ENCODE assay signal across 19 cellular contexts in the genomic region with DNA sequence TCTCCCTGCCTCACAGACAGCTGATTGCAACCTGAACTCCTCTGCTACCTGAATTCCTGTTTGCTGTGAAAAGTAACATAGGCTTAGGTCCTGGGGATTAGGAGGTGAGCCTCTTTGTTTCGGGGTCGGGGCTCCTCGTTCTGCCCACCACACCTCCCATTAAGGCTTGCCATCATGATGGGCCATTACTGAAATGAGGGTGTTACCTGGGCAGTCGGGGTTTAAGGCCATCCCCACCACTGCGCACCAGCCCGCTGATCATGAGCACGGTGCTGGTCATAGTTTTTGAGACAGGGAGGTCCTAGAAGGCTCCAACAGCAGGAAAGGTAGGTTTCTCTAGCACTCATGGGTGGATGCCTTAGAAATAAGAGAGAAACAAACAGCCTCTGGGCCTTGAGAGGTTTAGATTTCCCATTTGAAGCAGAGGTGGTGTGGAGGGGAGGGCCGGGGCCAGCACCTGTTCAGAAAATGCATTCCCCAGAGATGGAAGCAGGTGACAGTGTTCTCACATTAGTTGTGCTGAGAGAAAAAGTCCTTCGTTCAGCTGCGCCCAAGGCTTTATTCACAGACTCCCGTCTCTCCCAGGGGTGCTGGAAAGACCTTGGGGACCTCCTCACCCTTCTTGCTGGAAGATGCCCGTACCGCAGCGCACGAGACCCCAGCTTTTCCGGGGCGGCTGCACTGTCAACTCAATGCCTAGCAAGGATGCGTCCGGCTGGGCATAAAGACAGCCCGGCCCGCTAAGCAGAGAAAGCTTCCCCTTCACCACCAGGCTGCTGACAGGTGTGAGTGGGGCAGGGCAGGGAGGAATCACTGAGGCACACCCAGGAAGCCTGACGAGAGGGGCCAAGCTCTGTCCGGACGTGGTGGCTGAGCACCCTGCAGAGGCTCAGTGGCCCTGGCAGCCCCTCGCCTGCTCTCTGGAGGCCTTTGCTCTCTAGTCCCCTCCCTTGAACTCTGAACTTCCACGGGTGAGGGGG.
DNase-seq lines count a peak whose midpoint lies in the region; ATAC-seq, FAIRE-seq and TF ChIP-seq lines count a peak whose summit lies in the region.
"Had no signal": no experiment of that assay in that cellular context is flagged by ENCODE, and none has a peak within 500 bp of the region (broad histone marks: within the 10 kb centered on the region; RNA-seq: fewer than 3 reads in every experiment).

No MANE protein-coding gene starts in this region.

- peaks cover 2% of the 10 kb centered on the region; the same call in 1 of the 2 replicates for H3K4me1 Mint-ChIP-seq in WTC11
- H3K4me1 Mint-ChIP-seq: CD8-positive, alpha-beta memory T cell; GM23338; nephron progenitor cell had no signal

- POLR2A ChIA-PET in GM12878 (lab: Charles Lee) (no interaction called here), WTC11 (lab: Charles Lee) (no interaction called here)

- SMC1A ChIA-PET in GM12878 (lab: Charles Lee; ENCODE audit: uncharacterized antibody, unreplicated experiment), result interaction anchor here (0.8 kb wide), 1 partner anchor 585 kb away, joined by 4 read pairs; no protein-coding TSS in a partner anchor

- RAD21 ChIA-PET in GM12878 (lab: Charles Lee; ENCODE audit: unreplicated experiment), result no interaction called here

- no peak overlapping the region for H3K4me3 Mint-ChIP-seq in WTC11
- H3K4me3 Mint-ChIP-seq: activated CD4-positive, alpha-beta T cell treated with anti-CD3 and anti-CD28 coated beads, Interleukin-2, amount 10 ng/mL, durations not matched to agents 24 days and 14 days; CD8-positive, alpha-beta memory T cell; GM23338; nephron progenitor cell had no signal

- 27% methylated on average over 24 of the region's 26 CpGs for WGBS in GM12878 (ENCODE audit: insufficient coverage, insufficient replicate concordance, low lambda C conversion rate, missing lambda C conversion rate)
- WGBS in pancreas, 2 donors, result 41 to 46% methylated on average over 26 of the region's 26 CpGs
- WGBS in thyroid gland, 2 donors, result 87% methylated on average over 24 to 26 of the region's 26 CpGs

- H3K4me2 ChIP-seq in GM12878 (ENCODE audit: control insufficient read depth, insufficient read depth), result no peak overlapping the region
- H3K4me2 ChIP-seq: GM23338 had no signal

- no peak for TF ChIP-seq POLR2A in GM12878 (IDR thresholded peaks at IDR 0.05; ENCODE audit: low read depth, low read length)
- no peak for TF ChIP-seq POLR2A in thyroid gland (IDR thresholded peaks at IDR 0.05)

- H3K9ac ChIP-seq in GM12878 (ENCODE audit: control insufficient read depth, insufficient read depth, low read length), result no peak overlapping the region

- intact Hi-C loops in GM12878 (cut with micrococcal nuclease; ENCODE audit: unreplicated experiment), result no loop called here
- intact Hi-C loops in pancreas (cut with DNase I), result loop anchor here in 1 of 3 donors (10.0 kb wide), 1 partner anchor 526 kb away; no protein-coding TSS in a partner anchor
- intact Hi-C loops in thyroid gland (cut with DNase I), result no loop called here

- in situ Hi-C loops in GM12878 (cut with MboI), result no loop called here

- CTCF ChIA-PET in GM12878 (lab: Yijun Ruan, JAX) (interaction anchor here (0.8 to 1.8 kb wide), 3 partner anchors 27 to 1044 kb away, joined by 3 to 4 read pairs (median 3); no protein-coding TSS in a partner anchor), WTC11 (lab: Charles Lee) (no interaction called here)

- H3K27ac ChIP-seq in GM12878 (ENCODE audit: control insufficient read depth, insufficient read depth) (no peak overlapping the region), pancreas (peak overlapping the region; percentile 59 to 82 (median 76)), thyroid gland (no peak overlapping the region)
- H3K27ac ChIP-seq: testis had no signal

- no peaks in the 10 kb centered on the region for H3K27me3 ChIP-seq in GM12878 (replicated peaks in 1 of 2; ENCODE audit: control insufficient read depth in 2 of 2, insufficient read depth in 2 of 2, low read length in 1 of 2)
- H3K27me3 ChIP-seq in pancreas, result no peaks in the 10 kb centered on the region
- H3K27me3 ChIP-seq in thyroid gland, result no peaks in the 10 kb centered on the region
- H3K27me3 ChIP-seq: testis had no signal

- TF ChIP-seq RAD21 in GM12878 (IDR thresholded peaks at IDR 0.05; ENCODE audit: insufficient read depth, low read depth, low read length), result no peak

- no TSS peak for BruUV-seq in GM12878 (replicated peaks; lab: Mats Ljungman, UMichigan)

- no peak overlapping the region for H3K27ac Mint-ChIP-seq in WTC11
- H3K27ac Mint-ChIP-seq: activated CD4-positive, alpha-beta T cell treated with anti-CD3 and anti-CD28 coated beads, Interleukin-2, amount 10 ng/mL, durations not matched to agents 24 days and 14 days; CD8-positive, alpha-beta memory T cell; GM23338; nephron progenitor cell had no signal

- no peak for TF ChIP-seq CTCF in GM12878 (IDR thresholded peaks at IDR 0.05 in 2 of 3, conservative IDR thresholded peaks at IDR 0.05 in 1 of 3; ENCODE audit: control insufficient read depth in 2 of 3, extremely low read depth in 1 of 3, insufficient read depth in 1 of 3, low read depth in 3 of 3, low read length in 3 of 3)
- TF ChIP-seq CTCF in pancreas (IDR thresholded peaks at IDR 0.05), result no peak
- TF ChIP-seq CTCF in thyroid gland (IDR thresholded peaks at IDR 0.05), result no peak
- no peak for TF ChIP-seq CTCF in WTC11 (IDR thresholded peaks at IDR 0.05)

- peak; percentile 49 for DNase-seq in DMS153 treated with DMSO at 0.1 percent for 48 hours (lab: John Stamatoyannopoulos, UW; ENCODE audit: unreplicated experiment)
- DNase-seq in NCI-H2107 (lab: John Stamatoyannopoulos, UW), result peak; percentile 81
- DNase-seq in GM12878 (ENCODE audit: low read depth, low spot score), result no peak
- peak in 4 of 6 donors; percentile 67 to 82 (median 76) for DNase-seq in pancreas
- DNase-seq in NCI-H82 treated with DMSO at 0.1 percent for 48 hours (lab: John Stamatoyannopoulos, UW; ENCODE audit: unreplicated experiment), result no peak
- DNase-seq in thyroid gland, result no peak
- DNase-seq in WTC11 (ENCODE audit: low spot score), result no peak
- DNase-seq: activated CD4-positive, alpha-beta T cell treated with anti-CD3 and anti-CD28 coated beads, Interleukin-2, amount 10 ng/mL, durations not matched to agents 24 days and 14 days; activated effector memory CD4-positive, alpha-beta T cell treated with Interleukin-2 at 50 U/mL for 16 hours; foreskin fibroblast; NCI-H2227 treated with DMSO at 0.1 percent for 48 hours; nephron progenitor cell; stimulated activated CD4-positive, alpha-beta T cell treated with anti-CD3 and anti-CD28 coated beads, Interleukin-12 subunit alpha, Interleukin-12 subunit beta, amount 100 ng/mL, for 4 hours; testis had no signal

- H4K20me1 ChIP-seq in GM12878 (ENCODE audit: control insufficient read depth, insufficient read depth), result no peaks in the 10 kb centered on the region

- H3K9me3 ChIP-seq in GM12878 (replicated peaks; ENCODE audit: control insufficient read depth, insufficient read depth, low read length), result no peaks in the 10 kb centered on the region; the same call in 2 of the 3 replicates
- H3K9me3 ChIP-seq in pancreas, result no peaks in the 10 kb centered on the region
- no peaks in the 10 kb centered on the region for H3K9me3 ChIP-seq in thyroid gland
- H3K9me3 ChIP-seq: testis had no signal

- peak overlapping the region; percentile 3; the same call in 1 of the 2 replicates for H2AFZ ChIP-seq in GM12878 (ENCODE audit: control insufficient read depth, low read depth, low read length)
- H2AFZ ChIP-seq: GM23338 had no signal

- H3K36me3 ChIP-seq in GM12878 (ENCODE audit: control insufficient read depth in 2 of 2, insufficient read depth in 2 of 2, low read length in 1 of 2) (no peaks in the 10 kb centered on the region), pancreas (no peaks in the 10 kb centered on the region), thyroid gland (no peaks in the 10 kb centered on the region)

- no peak for FAIRE-seq in GM12878 (lab: Jason Lieb, UNC)
- FAIRE-seq in pancreas (lab: Jason Lieb, UNC), result no peak
- FAIRE-seq: bronchial epithelial cell, keratinocyte had no signal

- H3K4me1 ChIP-seq in GM12878 (ENCODE audit: control insufficient read depth, insufficient read depth, low read length), result no peaks in the 10 kb centered on the region; the same call in 1 of the 2 replicates
- peaks cover 16 to 29% (median 26%) of the 10 kb centered on the region in 3 donors for H3K4me1 ChIP-seq in pancreas
- H3K4me1 ChIP-seq in thyroid gland, result no peaks in the 10 kb centered on the region
- H3K4me1 ChIP-seq: testis had no signal

- no peak for ATAC-seq in GM12878
- peak; percentile 80 to 87 (median 82) for ATAC-seq in pancreas
- no peak for ATAC-seq in WTC11
- no peak for ATAC-seq in HG03045 (IDR thresholded peaks at IDR 0.05; ENCODE audit: unreplicated experiment)
- ATAC-seq: GM23338 had no signal

- no peaks in the 10 kb centered on the region for H3K36me3 Mint-ChIP-seq in WTC11
- H3K36me3 Mint-ChIP-seq: CD8-positive, alpha-beta memory T cell had no signal

- no peak for TF ChIP-seq EP300 in GM12878 (IDR thresholded peaks at IDR 0.05; ENCODE audit: borderline replicate concordance in 1 of 2, control insufficient read depth in 1 of 2, low read depth in 2 of 2, low read length in 2 of 2)

- no peaks in the 10 kb centered on the region for H3K27me3 Mint-ChIP-seq in WTC11 (ENCODE audit: low read depth)

- H3K9me3 Mint-ChIP-seq in WTC11, result no peaks in the 10 kb centered on the region
- H3K9me3 Mint-ChIP-seq: activated CD4-positive, alpha-beta T cell treated with anti-CD3 and anti-CD28 coated beads, Interleukin-2, amount 10 ng/mL, durations not matched to agents 24 days and 14 days; GM23338 had no signal

- H3K79me2 ChIP-seq in GM12878 (ENCODE audit: control insufficient read depth, insufficient read depth, low read length), result no peaks in the 10 kb centered on the region

- no peak overlapping the region for H3K4me3 ChIP-seq in GM12878
- peak overlapping the region in 1 of 4 donors; percentile 34 for H3K4me3 ChIP-seq in pancreas
- no peak overlapping the region for H3K4me3 ChIP-seq in thyroid gland (replicated peaks in 1 of 3)
- H3K4me3 ChIP-seq: GM23338, testis had no signal

TF ChIP-seq in GM12878, 131 proteins besides CTCF, POLR2A, EP300 and RAD21:
- TF ChIP-seq POU2F2 (IDR thresholded peaks at IDR 0.05; ENCODE audit: borderline replicate concordance, low read depth, low read length) (no peak), ZNF24 (IDR thresholded peaks at IDR 0.05) (no peak), MEF2B (IDR thresholded peaks at IDR 0.05; ENCODE audit: partially characterized antibody, poor library complexity, severe bottlenecking) (peak; percentile 35), CBX3 (IDR thresholded peaks at IDR 0.05; ENCODE audit: borderline replicate concordance, low read depth) (no peak)

TF ChIP-seq in WTC11, 78 proteins besides CTCF, POLR2A, EP300 and RAD21 (continues in another document):
- TF ChIP-seq, protein P1, sequence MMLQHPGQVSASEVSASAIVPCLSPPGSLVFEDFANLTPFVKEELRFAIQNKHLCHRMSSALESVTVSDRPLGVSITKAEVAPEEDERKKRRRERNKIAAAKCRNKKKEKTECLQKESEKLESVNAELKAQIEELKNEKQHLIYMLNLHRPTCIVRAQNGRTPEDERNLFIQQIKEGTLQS (CRISPR knock-in tag; conservative IDR thresholded peaks at IDR 0.05), result no peak

Comparison
In these comparisons a context has a peak if more than half of its experiments do, and no peak if none do; other contexts are left out.
1. DNase-seq: peak in DMS153 treated with DMSO at 0.1 percent for 48 hours (single experiment), NCI-H2107 (single experiment) and pancreas (4 of 6); none in GM12878 (single experiment), NCI-H82 treated with DMSO at 0.1 percent for 48 hours (single experiment), thyroid gland (0 of 2) and WTC11 (single experiment).
2. ATAC-seq: peak in pancreas (4 of 4); none in GM12878 (single experiment), WTC11 (single experiment) and HG03045 (single experiment).
3. H3K27ac ChIP-seq: peak in pancreas (4 of 4); none in GM12878 (single experiment) and thyroid gland (0 of 3).